8 cellular contexts compared by ENCODE assay signal in genomic region chr4:12633058-12633651, GRCh38.
DNase-seq lines count a peak whose midpoint lies in the region; ATAC-seq and TF ChIP-seq lines count a peak whose summit lies in the region.

No MANE protein-coding gene starts in this region.

- DNase-seq in CD4-positive, CD25-positive, alpha-beta regulatory T cell: peak; percentile 25 to 75 (median 49)
- DNase-seq in NCI-H510A treated with DMSO at 0.1 percent for 48 hours (lab: John Stamatoyannopoulos, UW) (peak; percentile 72), dorsolateral prefrontal cortex (peak; percentile 66 to 90 (median 80)), lung microvascular endothelial cell (ENCODE audit: low read depth in 2 of 2) (peak; percentile 69 to 91)
- peak; percentile 67 for DNase-seq in activated CD4-positive, alpha-beta T cell treated with anti-CD3 and anti-CD28 coated beads, Interleukin-2, amount 50 U/mL, for 1 hour
- DNase-seq in stimulated activated CD8-positive, alpha-beta memory T cell treated with anti-CD3 and anti-CD28 coated beads, Interleukin-15, amount 100 ng/mL, for 1 hour (ENCODE audit: low read depth): peak; percentile 44

- intact Hi-C loops in dorsolateral prefrontal cortex (cut with DNase I): loop anchor here in 1 of 2 donors (10.0 kb wide), 1 partner anchor 868 kb away; no protein-coding TSS in a partner anchor

- no peaks in the 10 kb centered on the region for H3K36me3 Mint-ChIP-seq in CD4-positive, CD25-positive, alpha-beta regulatory T cell

- no peak overlapping the region for H3K4me3 Mint-ChIP-seq in CD4-positive, CD25-positive, alpha-beta regulatory T cell

- H3K27ac Mint-ChIP-seq in CD4-positive, CD25-positive, alpha-beta regulatory T cell: no peak overlapping the region

- no peaks in the 10 kb centered on the region for H3K4me1 ChIP-seq in CD4-positive, CD25-positive, alpha-beta regulatory T cell (ENCODE audit: control insufficient read depth, insufficient read depth, low read length, poor library complexity, severe bottlenecking)

- no peaks in the 10 kb centered on the region for H3K36me3 ChIP-seq in CD4-positive, CD25-positive, alpha-beta regulatory T cell (ENCODE audit: control insufficient read depth, insufficient read depth, low read length)

- H3K4me3 ChIP-seq in CD4-positive, CD25-positive, alpha-beta regulatory T cell (ENCODE audit: low read depth, low read length): no peak overlapping the region
- no peak overlapping the region for H3K4me3 ChIP-seq in dorsolateral prefrontal cortex

- ATAC-seq in CD4-positive, CD25-positive, alpha-beta regulatory T cell (ENCODE audit: low read depth in 2 of 2): peak; percentile 42 to 70
- ATAC-seq in GM19328 (IDR thresholded peaks at IDR 0.05; ENCODE audit: unreplicated experiment) (peak; percentile 96), HG03378 (IDR thresholded peaks at IDR 0.05; ENCODE audit: unreplicated experiment) (peak; percentile 98)

- H3K9me3 Mint-ChIP-seq in CD4-positive, CD25-positive, alpha-beta regulatory T cell: peaks cover 0 to 7% (median 0%) of the 10 kb centered on the region in 7 donors

- H3K9me3 ChIP-seq in CD4-positive, CD25-positive, alpha-beta regulatory T cell (ENCODE audit: control insufficient read depth in 2 of 2, low read length in 2 of 2): no peaks in the 10 kb centered on the region

- H3K4me1 Mint-ChIP-seq in CD4-positive, CD25-positive, alpha-beta regulatory T cell: no peaks in the 10 kb centered on the region

- no peak overlapping the region for H3K27ac ChIP-seq in CD4-positive, CD25-positive, alpha-beta regulatory T cell (ENCODE audit: insufficient read depth, low read length, poor library complexity, severe bottlenecking)
- no peak overlapping the region for H3K27ac ChIP-seq in dorsolateral prefrontal cortex

- no peaks in the 10 kb centered on the region for H3K27me3 Mint-ChIP-seq in CD4-positive, CD25-positive, alpha-beta regulatory T cell

- peak; percentile 80 to 97 (median 91) for TF ChIP-seq CTCF in dorsolateral prefrontal cortex (IDR thresholded peaks at IDR 0.05 in 54 of 56, conservative IDR thresholded peaks at IDR 0.05 in 2 of 56; ENCODE audit: low read depth in 1 of 56, partially characterized antibody in 56 of 56)

- no peaks in the 10 kb centered on the region for H3K27me3 ChIP-seq in CD4-positive, CD25-positive, alpha-beta regulatory T cell (ENCODE audit: control insufficient read depth, insufficient read depth, low read length)
- peaks cover 0 to 16% (median 0%) of the 10 kb centered on the region in 45 donors for H3K27me3 ChIP-seq in dorsolateral prefrontal cortex
